In the genomic region with DNA sequence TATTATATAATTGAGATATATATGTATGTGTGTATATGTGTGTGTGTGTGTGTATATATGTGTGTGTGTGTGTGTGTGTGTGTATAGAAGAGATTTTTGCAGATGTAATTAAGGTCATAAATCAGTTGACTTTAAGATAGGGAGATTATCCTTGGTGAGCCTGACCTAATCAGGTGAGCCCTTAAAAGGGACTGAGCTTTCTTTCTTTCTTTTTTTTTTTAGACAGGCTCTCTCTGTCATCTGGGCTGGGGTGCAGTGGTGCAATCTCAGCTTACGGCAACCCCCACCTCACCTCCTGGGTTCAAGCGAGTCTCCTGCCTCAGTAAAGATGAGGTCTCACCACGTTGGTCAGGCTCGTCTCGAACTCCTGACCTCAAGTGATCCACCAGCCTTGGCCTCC, we compare ENCODE assay signal across 34 cellular contexts.
"Had no signal": no experiment of that assay in that cellular context is flagged by ENCODE, and none has a peak within 500 bp of the region (broad histone marks: within the 10 kb centered on the region; RNA-seq: fewer than 3 reads in every experiment).

No MANE protein-coding gene starts in this region.

- H3K4me3 Mint-ChIP-seq: activated B cell treated with CpG ODN at 0.5 μM for 24 hours; activated CD4-positive, alpha-beta memory T cell treated with anti-CD3 and anti-CD28 coated beads for 36 hours; activated CD4-positive, alpha-beta T cell treated with anti-CD3 and anti-CD28 coated beads, Interleukin-2, amount 10 ng/mL, durations not matched to agents 24 days and 14 days; activated CD8-positive, alpha-beta T cell treated with anti-CD3 and anti-CD28 coated beads for 36 hours; activated naive CD4-positive, alpha-beta T cell treated with anti-CD3 and anti-CD28 coated beads, Interleukin-2, amount 10 ng/mL, durations not matched to agents 7 days and 5 days; activated naive CD4-positive, alpha-beta T cell treated with anti-CD3 and anti-CD28 coated beads, Interleukin-2, amount 50 U/mL, for 24 hours; activated naive CD8-positive, alpha-beta T cell; activated naive CD8-positive, alpha-beta T cell treated with anti-CD3 and anti-CD28 coated beads, Interleukin-2, amount 10 ng/mL, durations not matched to agents 7 days and 5 days; activated naive CD8-positive, alpha-beta T cell treated with anti-CD3 and anti-CD28 coated beads, Interleukin-2, amount 50 U/mL, for 24 hours; activated T-cell treated with anti-CD3 and anti-CD28 coated beads, Interleukin-2, amount 50 U/mL, for 24 hours; brain; central memory CD8-positive, alpha-beta T cell; T-helper 1 cell treated with Interleukin-12 subunit alpha and Interleukin-12 subunit beta and Interleukin-4 antibody, amounts not matched to agents 30 μg/mL and 1 μg/mL, for 36 hours; T-helper 2 cell treated with Interferon-gamma antibody and Interleukin-4, amounts not matched to agents 5 μg/mL and 100 μg/mL, for 36 hours had no signal

- H3K4me3 ChIP-seq: cardiac muscle cell had no signal

- H3K27ac ChIP-seq: cardiac muscle cell, VCaP had no signal

- DNase-seq: activated B cell treated with CpG ODN at 0.5 μM for 24 hours; activated CD4-positive, alpha-beta memory T cell treated with anti-CD3 and anti-CD28 coated beads for 36 hours; activated CD4-positive, alpha-beta T cell treated with anti-CD3 and anti-CD28 coated beads for 4 hours; activated CD4-positive, alpha-beta T cell treated with anti-CD3 and anti-CD28 coated beads, Interleukin-2, amount 10 ng/mL, durations not matched to agents 24 days and 14 days; activated CD4-positive, alpha-beta T cell treated with anti-CD3 and anti-CD28 coated beads, Interleukin-2, amount 50 U/mL, for 1 hour; activated CD4-positive, alpha-beta T cell treated with anti-CD3 and anti-CD28 coated beads, Interleukin-2, amount 50 U/mL, for 4 hours; activated CD4-positive, CD25-positive, alpha-beta regulatory T cell treated with anti-CD3 and anti-CD28 coated beads, Interleukin-2, amount 50 U/mL, for 72 hours; activated CD8-positive, alpha-beta memory T cell treated with anti-CD3 and anti-CD28 coated beads, Interleukin-2, amount 50 U/mL, for 4 hours; activated CD8-positive, alpha-beta T cell treated with anti-CD3 and anti-CD28 coated beads for 36 hours; activated effector memory CD4-positive, alpha-beta T cell treated with Interleukin-2 at 50 U/mL for 16 hours; activated gamma-delta T cell; activated naive CD4-positive, alpha-beta T cell treated with anti-CD3 and anti-CD28 coated beads, Interleukin-2, amount 10 ng/mL, durations not matched to agents 7 days and 5 days; activated naive CD4-positive, alpha-beta T cell treated with Interleukin-2 at 50 U/mL for 16 hours; activated naive CD8-positive, alpha-beta T cell treated with anti-CD3 and anti-CD28 coated beads, Interleukin-2, amount 10 ng/mL, durations not matched to agents 7 days and 5 days; activated naive CD8-positive, alpha-beta T cell treated with anti-CD3 and anti-CD28 coated beads, Interleukin-2, amount 50 U/mL, for 24 hours; activated T-cell treated with anti-CD3 and anti-CD28 coated beads, Interleukin-2, amount 50 U/mL, for 24 hours; activated T-cell treated with anti-CD3 and anti-CD28 coated beads, Interleukin-2, amount 50 U/mL, for 48 hours; aorta; caudate nucleus; cerebellar nuclear complex; T-helper 1 cell; T-helper 2 cell; T-helper 9 cell had no signal

- H3K27me3 ChIP-seq: cardiac muscle cell had no signal

- FAIRE-seq: bronchial epithelial cell, TTC549 had no signal

- ATAC-seq: activated CD8-positive, alpha-beta T cell treated with anti-CD3 and anti-CD28 coated beads for 36 hours; activated naive CD8-positive, alpha-beta T cell treated with anti-CD3 and anti-CD28 coated beads, Interleukin-2, amount 50 U/mL, for 24 hours had no signal

- H3K27ac Mint-ChIP-seq: activated B cell treated with CpG ODN at 0.5 μM for 24 hours; activated CD4-positive, alpha-beta memory T cell treated with anti-CD3 and anti-CD28 coated beads for 36 hours; activated CD4-positive, alpha-beta T cell treated with anti-CD3 and anti-CD28 coated beads, Interleukin-2, amount 10 ng/mL, durations not matched to agents 24 days and 14 days; activated CD8-positive, alpha-beta T cell treated with anti-CD3 and anti-CD28 coated beads for 36 hours; activated naive CD4-positive, alpha-beta T cell treated with anti-CD3 and anti-CD28 coated beads, Interleukin-2, amount 10 ng/mL, durations not matched to agents 7 days and 5 days; activated naive CD4-positive, alpha-beta T cell treated with anti-CD3 and anti-CD28 coated beads, Interleukin-2, amount 50 U/mL, for 24 hours; activated naive CD8-positive, alpha-beta T cell; activated naive CD8-positive, alpha-beta T cell treated with anti-CD3 and anti-CD28 coated beads, Interleukin-2, amount 10 ng/mL, durations not matched to agents 7 days and 5 days; activated naive CD8-positive, alpha-beta T cell treated with anti-CD3 and anti-CD28 coated beads, Interleukin-2, amount 50 U/mL, for 24 hours; activated T-cell treated with anti-CD3 and anti-CD28 coated beads, Interleukin-2, amount 50 U/mL, for 24 hours; activated T-helper 2 cell treated with anti-CD3 and anti-CD28 coated beads, Interferon-gamma antibody, Interleukin-2, Interleukin-4, amounts not matched to agents 10 μg/mL and 5 μg/mL and 100 μg/mL, durations not matched to agents 14 hours and 24 hours and 36 hours; brain; T-helper 1 cell treated with Interleukin-12 subunit alpha and Interleukin-12 subunit beta and Interleukin-4 antibody, amounts not matched to agents 30 μg/mL and 1 μg/mL, for 36 hours; T-helper 2 cell treated with Interferon-gamma antibody and Interleukin-4, amounts not matched to agents 5 μg/mL and 100 μg/mL, for 36 hours had no signal

- H3K27me3 Mint-ChIP-seq: activated B cell treated with CpG ODN at 0.5 μM for 24 hours; activated CD4-positive, alpha-beta memory T cell treated with anti-CD3 and anti-CD28 coated beads for 36 hours; activated CD4-positive, alpha-beta T cell treated with anti-CD3 and anti-CD28 coated beads, Interleukin-2, amount 10 ng/mL, durations not matched to agents 24 days and 14 days; activated CD8-positive, alpha-beta T cell treated with anti-CD3 and anti-CD28 coated beads for 36 hours; activated naive CD4-positive, alpha-beta T cell treated with anti-CD3 and anti-CD28 coated beads, Interleukin-2, amount 10 ng/mL, durations not matched to agents 7 days and 5 days; activated naive CD4-positive, alpha-beta T cell treated with anti-CD3 and anti-CD28 coated beads, Interleukin-2, amount 50 U/mL, for 24 hours; activated naive CD8-positive, alpha-beta T cell; activated naive CD8-positive, alpha-beta T cell treated with anti-CD3 and anti-CD28 coated beads, Interleukin-2, amount 10 ng/mL, durations not matched to agents 7 days and 5 days; activated naive CD8-positive, alpha-beta T cell treated with anti-CD3 and anti-CD28 coated beads, Interleukin-2, amount 50 U/mL, for 24 hours; activated T-cell treated with anti-CD3 and anti-CD28 coated beads, Interleukin-2, amount 50 U/mL, for 24 hours; central memory CD8-positive, alpha-beta T cell had no signal

- H3K36me3 Mint-ChIP-seq: activated CD4-positive, alpha-beta memory T cell treated with anti-CD3 and anti-CD28 coated beads for 36 hours; activated naive CD4-positive, alpha-beta T cell treated with anti-CD3 and anti-CD28 coated beads, Interleukin-2, amount 10 ng/mL, durations not matched to agents 7 days and 5 days; activated naive CD4-positive, alpha-beta T cell treated with anti-CD3 and anti-CD28 coated beads, Interleukin-2, amount 50 U/mL, for 24 hours; activated naive CD8-positive, alpha-beta T cell; activated naive CD8-positive, alpha-beta T cell treated with anti-CD3 and anti-CD28 coated beads, Interleukin-2, amount 10 ng/mL, durations not matched to agents 7 days and 5 days; brain had no signal

- H3K36me3 ChIP-seq: cardiac muscle cell had no signal

- H3K4me1 Mint-ChIP-seq: activated naive CD4-positive, alpha-beta T cell treated with anti-CD3 and anti-CD28 coated beads, Interleukin-2, amount 10 ng/mL, durations not matched to agents 7 days and 5 days; central memory CD8-positive, alpha-beta T cell had no signal

- H3K9me3 Mint-ChIP-seq: activated B cell treated with CpG ODN at 0.5 μM for 24 hours; activated CD4-positive, alpha-beta memory T cell treated with anti-CD3 and anti-CD28 coated beads for 36 hours; activated CD4-positive, alpha-beta T cell treated with anti-CD3 and anti-CD28 coated beads, Interleukin-2, amount 10 ng/mL, durations not matched to agents 24 days and 14 days; activated CD8-positive, alpha-beta T cell treated with anti-CD3 and anti-CD28 coated beads for 36 hours; activated naive CD4-positive, alpha-beta T cell treated with anti-CD3 and anti-CD28 coated beads, Interleukin-2, amount 10 ng/mL, durations not matched to agents 7 days and 5 days; activated naive CD4-positive, alpha-beta T cell treated with anti-CD3 and anti-CD28 coated beads, Interleukin-2, amount 50 U/mL, for 24 hours; activated naive CD8-positive, alpha-beta T cell treated with anti-CD3 and anti-CD28 coated beads, Interleukin-2, amount 50 U/mL, for 24 hours; activated T-cell treated with anti-CD3 and anti-CD28 coated beads, Interleukin-2, amount 50 U/mL, for 24 hours; activated T-helper 2 cell treated with anti-CD3 and anti-CD28 coated beads, Interferon-gamma antibody, Interleukin-2, Interleukin-4, amounts not matched to agents 10 μg/mL and 5 μg/mL and 100 μg/mL, durations not matched to agents 14 hours and 24 hours and 36 hours; central memory CD8-positive, alpha-beta T cell; T-helper 1 cell treated with Interleukin-12 subunit alpha and Interleukin-12 subunit beta and Interleukin-4 antibody, amounts not matched to agents 30 μg/mL and 1 μg/mL, for 36 hours; T-helper 2 cell treated with Interferon-gamma antibody and Interleukin-4, amounts not matched to agents 5 μg/mL and 100 μg/mL, for 36 hours had no signal
